ENCODE assay signal across 10 cellular contexts in genomic region chr3:13111173-13111873, GRCh38. TPM values are rescaled to one million over a fixed set of nuclear protein-coding genes. Genes with fewer than 3 reads are reported as not detected.
DNase-seq lines count a peak whose midpoint lies in the region; ATAC-seq and TF ChIP-seq lines count a peak whose summit lies in the region.
"Had no signal": no experiment of that assay in that cellular context is flagged by ENCODE, and none has a peak within 500 bp of the region (broad histone marks: within the 10 kb centered on the region; RNA-seq: fewer than 3 reads in every experiment).

No MANE protein-coding gene starts in this region.

- H3K14ac ChIP-seq in mesenchymal stem cell (ENCODE audit: low read length in 2 of 2), result peak overlapping the region in 1 of 2 experiments; percentile 19

- no peak overlapping the region for H2AK5ac ChIP-seq in mesenchymal stem cell (ENCODE audit: low read length, severe bottlenecking)

- no peak for DNase-seq in Caco-2
- DNase-seq in PC-9, result peak; percentile 74 to 83
- no peak for DNase-seq in mesenchymal stem cell
- DNase-seq in DMS153 (lab: John Stamatoyannopoulos, UW), result no peak
- DNase-seq in smooth muscle cell (lab: John Stamatoyannopoulos, UW; ENCODE audit: unreplicated experiment), result no peak
- DNase-seq: hippocampal formation had no signal

- no peaks in the 10 kb centered on the region for H3K79me1 ChIP-seq in mesenchymal stem cell (replicated peaks; ENCODE audit: low read length, poor library complexity, severe bottlenecking)

- H3K23ac ChIP-seq in mesenchymal stem cell (ENCODE audit: low read length in 2 of 2), result no peak overlapping the region

- intact Hi-C loops in Caco-2 (cut with micrococcal nuclease; ENCODE audit: unreplicated experiment) (no loop called here), PC-9 (cut with micrococcal nuclease; ENCODE audit: unreplicated experiment) (loop anchor here (5.0 kb wide), 1 partner anchor 171 kb away; no protein-coding TSS in a partner anchor)

- peak overlapping the region; percentile 35 for H4K8ac ChIP-seq in mesenchymal stem cell (ENCODE audit: low read length)

- H3K4me2 ChIP-seq in PC-9 (peak overlapping the region; percentile 72), mesenchymal stem cell (ENCODE audit: low read length, poor library complexity, severe bottlenecking) (no peak overlapping the region), smooth muscle cell (no peak overlapping the region)

- CTCF ChIA-PET in Caco-2 (lab: Charles Lee) (no interaction called here), PC-9 (lab: Charles Lee) (interaction anchor here (1.4 kb wide), 1 partner anchor 19 kb away, joined by 5 read pairs; no protein-coding TSS in a partner anchor)

- H3K4me3 Mint-ChIP-seq in Caco-2 (ENCODE audit: unreplicated experiment), result no peak overlapping the region

- H2BK120ac ChIP-seq in mesenchymal stem cell (ENCODE audit: low read depth, low read length), result no peak overlapping the region

- no peaks in the 10 kb centered on the region for H3K9me2 ChIP-seq in PC-9 (ENCODE audit: insufficient read depth)

- H3K79me2 ChIP-seq in PC-9 (ENCODE audit: low read depth), result no peaks in the 10 kb centered on the region
- no peaks in the 10 kb centered on the region for H3K79me2 ChIP-seq in smooth muscle cell (ENCODE audit: low read depth)

- H3K27ac Mint-ChIP-seq in Caco-2 (ENCODE audit: unreplicated experiment), result peak overlapping the region; percentile 10

- POLR2A ChIA-PET in Caco-2 (lab: Charles Lee) (no interaction called here), PC-9 (lab: Charles Lee; ENCODE audit: unreplicated experiment) (interaction anchor here (0.5 to 0.7 kb wide), 3 partner anchors 8 to 156 kb away, joined by 3 read pairs; no protein-coding TSS in a partner anchor)

- no peak overlapping the region for H3K4ac ChIP-seq in mesenchymal stem cell (ENCODE audit: low read depth in 1 of 2, low read length in 2 of 2)

- H4K91ac ChIP-seq in mesenchymal stem cell (ENCODE audit: low read length), result peak overlapping the region; percentile 52

- WGBS in mesenchymal stem cell, result 62% methylated on average over 8 of the region's 9 CpGs
- 61% methylated on average over 9 of the region's 9 CpGs for WGBS in smooth muscle cell (ENCODE audit: low lambda C conversion rate)

- no peak overlapping the region for H2BK5ac ChIP-seq in mesenchymal stem cell (ENCODE audit: low read depth, low read length, poor library complexity, severe bottlenecking)

- no peaks in the 10 kb centered on the region for H4K20me1 ChIP-seq in PC-9 (ENCODE audit: insufficient read depth)
- H4K20me1 ChIP-seq in smooth muscle cell (ENCODE audit: low read depth), result peaks cover 6% of the 10 kb centered on the region

- TF ChIP-seq CTCF in Caco-2 (IDR thresholded peaks at IDR 0.05; ENCODE audit: insufficient read depth in 1 of 2, low read depth in 1 of 2, low read length in 1 of 2, severe bottlenecking in 1 of 2, unreplicated experiment in 1 of 2) (no peak), PC-9 (conservative IDR thresholded peaks at IDR 0.05) (no peak), smooth muscle cell (IDR thresholded peaks at IDR 0.05; ENCODE audit: borderline replicate concordance, insufficient read depth, poor library complexity, severe bottlenecking) (no peak)

- H2AFZ ChIP-seq in PC-9 (no peak overlapping the region), mesenchymal stem cell (ENCODE audit: low read depth, low read length) (no peak overlapping the region), smooth muscle cell (ENCODE audit: low read depth) (no peak overlapping the region)

- peak overlapping the region; percentile 82 for H3K27ac ChIP-seq in PC-9
- no peak overlapping the region for H3K27ac ChIP-seq in mesenchymal stem cell (ENCODE audit: low read length, poor library complexity, severe bottlenecking)
- no peak overlapping the region for H3K27ac ChIP-seq in smooth muscle cell (ENCODE audit: low read depth)
- H3K27ac ChIP-seq: suprapubic skin had no signal

- H3K9me3 ChIP-seq in Caco-2, result no peaks in the 10 kb centered on the region
- H3K9me3 ChIP-seq in PC-9 (ENCODE audit: insufficient read depth, low read depth), result no peaks in the 10 kb centered on the region
- no peaks in the 10 kb centered on the region for H3K9me3 ChIP-seq in mesenchymal stem cell (ENCODE audit: control insufficient read depth, low read length)
- no peaks in the 10 kb centered on the region for H3K9me3 ChIP-seq in smooth muscle cell (replicated peaks; ENCODE audit: low read depth)
- H3K9me3 ChIP-seq: suprapubic skin had no signal

- no peaks in the 10 kb centered on the region for H3K36me3 Mint-ChIP-seq in Caco-2 (ENCODE audit: insufficient read depth, unreplicated experiment)

- H3K9ac ChIP-seq in mesenchymal stem cell (ENCODE audit: low read length) (no peak overlapping the region), smooth muscle cell (ENCODE audit: low read depth) (no peak overlapping the region)

- H3K18ac ChIP-seq in mesenchymal stem cell (ENCODE audit: low read depth in 1 of 2, low read length in 2 of 2), result peak overlapping the region; percentile 28 to 71

- H3K36me3 ChIP-seq in Caco-2 (ENCODE audit: control insufficient read depth, insufficient read depth, low read length) (no peaks in the 10 kb centered on the region), PC-9 (ENCODE audit: low read depth) (no peaks in the 10 kb centered on the region), mesenchymal stem cell (ENCODE audit: control insufficient read depth in 1 of 2, insufficient read depth in 2 of 2, low read depth in 1 of 2, low read length in 2 of 2) (no peaks in the 10 kb centered on the region), smooth muscle cell (ENCODE audit: low read depth) (no peaks in the 10 kb centered on the region)
- H3K36me3 ChIP-seq: suprapubic skin had no signal

- no peaks in the 10 kb centered on the region for H3K9me3 Mint-ChIP-seq in Caco-2 (ENCODE audit: unreplicated experiment)

- H2BK12ac ChIP-seq in mesenchymal stem cell (ENCODE audit: low read length in 2 of 2), result peak overlapping the region; percentile 5 to 77

- H3K27me3 ChIP-seq in Caco-2 (replicated peaks; ENCODE audit: control insufficient read depth, insufficient read depth, low read length), result no peaks in the 10 kb centered on the region
- no peaks in the 10 kb centered on the region for H3K27me3 ChIP-seq in PC-9 (ENCODE audit: insufficient read depth, low read depth)
- peaks cover 38 to 63% of the 10 kb centered on the region in 2 experiments for H3K27me3 ChIP-seq in mesenchymal stem cell (ENCODE audit: control insufficient read depth in 1 of 2, insufficient read depth in 1 of 2, low read length in 2 of 2)
- H3K27me3 ChIP-seq in smooth muscle cell (ENCODE audit: low read depth), result no peaks in the 10 kb centered on the region

- H3F3A ChIP-seq in PC-9 (ENCODE audit: insufficient read depth, low read depth) (peaks cover 60% of the 10 kb centered on the region), smooth muscle cell (ENCODE audit: low read depth) (no peaks in the 10 kb centered on the region)

- peaks cover 14% of the 10 kb centered on the region for H3K27me3 Mint-ChIP-seq in Caco-2 (ENCODE audit: insufficient read depth, unreplicated experiment)

- no peaks in the 10 kb centered on the region for H3K4me1 ChIP-seq in Caco-2
- peaks cover 78% of the 10 kb centered on the region for H3K4me1 ChIP-seq in PC-9 (replicated peaks; ENCODE audit: insufficient read depth)
- H3K4me1 ChIP-seq in mesenchymal stem cell (ENCODE audit: control insufficient read depth, insufficient read depth, low read depth, low read length), result peaks cover 16% of the 10 kb centered on the region
- peaks cover 9% of the 10 kb centered on the region for H3K4me1 ChIP-seq in smooth muscle cell (ENCODE audit: low read depth)

- peaks cover 7% of the 10 kb centered on the region for H3K4me1 Mint-ChIP-seq in Caco-2 (ENCODE audit: low read depth, unreplicated experiment)

- H2BK15ac ChIP-seq in mesenchymal stem cell (ENCODE audit: low read depth, poor library complexity, severe bottlenecking), result no peak overlapping the region

- ATAC-seq in GM21447 (IDR thresholded peaks at IDR 0.05; ENCODE audit: unreplicated experiment) (peak; percentile 26), GM21381 (IDR thresholded peaks at IDR 0.05; ENCODE audit: unreplicated experiment) (no peak), HG02610 (IDR thresholded peaks at IDR 0.05; ENCODE audit: unreplicated experiment) (no peak)

- no TSS peak for BruUV-seq in Caco-2 (replicated peaks; lab: Mats Ljungman, UMichigan)
- BruUV-seq in PC-9 (replicated peaks; lab: Mats Ljungman, UMichigan), result no TSS peak

- H3K4me3 ChIP-seq in Caco-2 (ENCODE audit: low read depth, low read length), result no peak overlapping the region
- H3K4me3 ChIP-seq in PC-9, result peak overlapping the region; percentile 31; the same call in 1 of the 2 replicates
- H3K4me3 ChIP-seq in mesenchymal stem cell (ENCODE audit: insufficient read depth in 1 of 2, low read depth in 1 of 2, low read length in 2 of 2), result no peak overlapping the region
- H3K4me3 ChIP-seq in smooth muscle cell, result no peak overlapping the region
- H3K4me3 ChIP-seq: suprapubic skin had no signal

RNA-seq across cellular contexts. Expression of gene IQSEC1, which starts 38.1 kb away (rescaled TPM):
- total RNA-seq in Caco-2 (2022) (33.7 and 40.0 TPM in 2 replicates), PC-9 (2021) (30.1 and 30.7 TPM in 2 replicates), smooth muscle cell (13.9 and 18.9 TPM in 2 replicates)
- polyA plus RNA-seq in mesenchymal stem cell (2013, experiment 1 of 2), result 17.8 TPM
- polyA plus RNA-seq in mesenchymal stem cell (2013, experiment 2 of 2), result 17.1 TPM
- 19.8 and 26.0 TPM in 2 replicates for polyA plus RNA-seq in smooth muscle cell

Comparison
In these comparisons a context has a peak if more than half of its experiments do, and no peak if none do; other contexts are left out.
1. DNase-seq: peak in PC-9 (2 of 2); none in Caco-2 (0 of 2), mesenchymal stem cell (single experiment), DMS153 (single experiment) and smooth muscle cell (single experiment).